Comparison of ENCODE assay signal across 16 cellular contexts in genomic region chr3:69568458-69568857, GRCh38.
"Had no signal": no experiment of that assay in that cellular context is flagged by ENCODE, and none has a peak within 500 bp of the region (broad histone marks: within the 10 kb centered on the region; RNA-seq: fewer than 3 reads in every experiment).

No MANE protein-coding gene starts in this region.

- H3K4me1 ChIP-seq: ascending aorta, foreskin keratinocyte, upper lobe of left lung had no signal

- H3K36me3 ChIP-seq: ascending aorta, upper lobe of left lung had no signal

- DNase-seq: activated CD4-positive, alpha-beta memory T cell treated with anti-CD3 and anti-CD28 coated beads for 36 hours; activated CD4-positive, alpha-beta T cell treated with anti-CD3 and anti-CD28 coated beads for 1 hour; activated gamma-delta T cell treated with Interleukin-2 at 50 U/mL for 16 hours; activated naive CD8-positive, alpha-beta T cell treated with anti-CD3 and anti-CD28 coated beads for 36 hours; activated T-cell treated with anti-CD3 and anti-CD28 coated beads, Interleukin-2, amount 50 U/mL, for 48 hours; caudate nucleus; cortex of kidney; effector CD8-positive, alpha-beta T cell; foreskin keratinocyte; head of caudate nucleus; stimulated activated CD4-positive, alpha-beta T cell treated with anti-CD3 and anti-CD28 coated beads, Interleukin-2, amount 100 ng/mL, for 24 hours; stimulated activated naive B cell treated with anti-CD40 and anti-IgM and Interleukin-4, amounts not matched to agents 10 μg/mL and 1 μg/mL and 100 μg/mL, for 72 hours; T-helper 9 cell; upper lobe of left lung had no signal

- H3K27ac ChIP-seq: ascending aorta, foreskin keratinocyte, upper lobe of left lung had no signal

- ATAC-seq: foreskin keratinocyte; sciatic nerve; stimulated activated naive B cell treated with anti-CD40 and anti-IgM and Interleukin-4, amounts not matched to agents 10 μg/mL and 1 μg/mL and 100 μg/mL, for 72 hours had no signal

- H3K4me3 ChIP-seq: ascending aorta, upper lobe of left lung had no signal

- H3K27me3 ChIP-seq: ascending aorta, upper lobe of left lung had no signal

- H3K9me3 ChIP-seq: ascending aorta, upper lobe of left lung had no signal
